10 cellular contexts compared by ENCODE assay signal in the genomic region with DNA sequence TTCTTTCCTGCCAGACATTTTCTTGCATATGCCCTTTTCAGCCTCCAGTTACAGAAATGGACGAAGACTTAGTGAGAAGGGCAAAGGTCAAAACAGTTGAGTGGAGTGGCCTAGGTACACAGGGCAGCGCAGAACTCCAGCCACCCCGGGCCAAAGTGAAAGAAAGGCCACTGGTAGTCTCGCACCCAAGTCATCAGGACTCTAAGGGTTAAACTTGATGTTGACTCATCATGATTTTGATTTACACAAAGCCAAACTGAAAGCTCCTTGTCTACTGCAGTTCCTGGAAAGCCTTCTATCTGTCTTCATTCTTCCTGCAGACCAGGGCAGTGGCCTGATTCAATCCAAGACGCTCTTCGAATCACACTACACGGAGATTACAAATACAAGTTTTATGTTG. TPM values are rescaled to one million over a fixed set of nuclear protein-coding genes. Genes with fewer than 3 reads are reported as not detected.
DNase-seq lines count a peak whose midpoint lies in the region; ATAC-seq and TF ChIP-seq lines count a peak whose summit lies in the region.
"Had no signal": no experiment of that assay in that cellular context is flagged by ENCODE, and none has a peak within 500 bp of the region (broad histone marks: within the 10 kb centered on the region; RNA-seq: fewer than 3 reads in every experiment).

No MANE protein-coding gene starts in this region.

- in situ Hi-C loops in transverse colon (cut with MboI; ENCODE audit: low pct_ligation_motif_present in 1 of 4, low pct_unique_long_range_greater_than_20kb in 1 of 4, low sequenced_read_pairs in 3 of 4) = no loop called here

- peaks cover 61% of the 10 kb centered on the region for H3K27me3 Mint-ChIP-seq in activated T-cell treated with anti-CD3 and anti-CD28 coated beads, Interleukin-2, amount 50 U/mL, for 24 hours

- no peaks in the 10 kb centered on the region for H3K36me3 Mint-ChIP-seq in activated T-cell treated with anti-CD3 and anti-CD28 coated beads, Interleukin-2, amount 50 U/mL, for 24 hours (ENCODE audit: low read depth)

- peak overlapping the region; percentile 95 to 99 (median 96) for H3K27ac ChIP-seq in transverse colon

- H3K4me3 ChIP-seq in adipocyte (ENCODE audit: low read length) (no peak overlapping the region), transverse colon (no peak overlapping the region)
- H3K4me3 ChIP-seq: ovary had no signal

- peak overlapping the region; percentile 27 for H3K9ac ChIP-seq in adipocyte (ENCODE audit: low read length)

- H3K36me3 ChIP-seq in adipocyte (ENCODE audit: control insufficient read depth, insufficient read depth, low read length, severe bottlenecking) (no peaks in the 10 kb centered on the region), transverse colon (no peaks in the 10 kb centered on the region)
- H3K36me3 ChIP-seq: ovary had no signal

- peaks cover 2% of the 10 kb centered on the region for H3K27me3 ChIP-seq in adipocyte (replicated peaks; ENCODE audit: control insufficient read depth, insufficient read depth, low read length)
- H3K27me3 ChIP-seq in transverse colon = no peaks in the 10 kb centered on the region
- H3K27me3 ChIP-seq: ovary had no signal

- intact Hi-C loops in transverse colon (cut with DNase I; ENCODE audit: low total_unique reads) = no loop called here

- H3K9me3 Mint-ChIP-seq in activated T-cell treated with anti-CD3 and anti-CD28 coated beads, Interleukin-2, amount 50 U/mL, for 24 hours = no peaks in the 10 kb centered on the region

- 15 to 64% methylated on average over 3 to 7 of the region's 7 CpGs for WGBS in transverse colon (ENCODE audit: low coverage in 1 of 2), 2 donors

- peaks cover 29% of the 10 kb centered on the region for H3K4me1 ChIP-seq in adipocyte (ENCODE audit: control insufficient read depth, insufficient read depth, low read length)
- peaks cover 4 to 40% (median 17%) of the 10 kb centered on the region in 4 donors for H3K4me1 ChIP-seq in transverse colon

- no peak overlapping the region for H3K27ac Mint-ChIP-seq in activated T-cell treated with anti-CD3 and anti-CD28 coated beads, Interleukin-2, amount 50 U/mL, for 24 hours

- no peak for TF ChIP-seq EP300 in transverse colon (IDR thresholded peaks at IDR 0.05; ENCODE audit: low read depth)

- no peak for TF ChIP-seq CTCF in transverse colon (IDR thresholded peaks at IDR 0.05)

- no peak for ATAC-seq in GM21423 (IDR thresholded peaks at IDR 0.05; ENCODE audit: unreplicated experiment)

- DNase-seq in M059J (ENCODE audit: low read depth) (peak; percentile 39), adipocyte (ENCODE audit: low read depth) (no peak), kidney glomerular epithelial cell (lab: John Stamatoyannopoulos, UW) (peak; percentile 1), transverse colon (no peak)
- DNase-seq in stimulated activated CD4-positive, alpha-beta T cell treated with anti-CD3 and anti-CD28 coated beads, Interleukin-15, amount 100 ng/mL, for 24 hours = no peak
- no peak for DNase-seq in activated T-cell treated with anti-CD3 and anti-CD28 coated beads, Interleukin-2, amount 50 U/mL, for 24 hours
- DNase-seq: H7, NCI-H524, ovary had no signal

- TF ChIP-seq POLR2A in transverse colon (IDR thresholded peaks at IDR 0.05) = no peak

- H3K4me1 Mint-ChIP-seq in activated T-cell treated with anti-CD3 and anti-CD28 coated beads, Interleukin-2, amount 50 U/mL, for 24 hours (ENCODE audit: low read depth) = peaks cover 3% of the 10 kb centered on the region

- H3K4me3 Mint-ChIP-seq in activated T-cell treated with anti-CD3 and anti-CD28 coated beads, Interleukin-2, amount 50 U/mL, for 24 hours = no peak overlapping the region

- H3K9me3 ChIP-seq in adipocyte (ENCODE audit: control insufficient read depth, low read length) (no peaks in the 10 kb centered on the region), transverse colon (no peaks in the 10 kb centered on the region)
- H3K9me3 ChIP-seq: ovary had no signal

RNA-seq across cellular contexts. Expression of a gene that starts 2.6 kb away (rescaled TPM):
- total RNA-seq in M059J (2014; rRNA removed; shearing (Covaris generic)) = 141 and 174 TPM in 2 replicates
- 10 to 100 TPM; 13.9 to 89.6 (median 70.2) TPM for total RNA-seq in transverse colon

Comparison
In these comparisons a context has a peak if more than half of its experiments do, and no peak if none do; other contexts are left out.
1. DNase-seq: peak in M059J (single experiment) and kidney glomerular epithelial cell (single experiment); none in adipocyte (single experiment), transverse colon (single experiment), stimulated activated CD4-positive, alpha-beta T cell treated with anti-CD3 and anti-CD28 coated beads, Interleukin-15, amount 100 ng/mL, for 24 hours (single experiment) and activated T-cell treated with anti-CD3 and anti-CD28 coated beads, Interleukin-2, amount 50 U/mL, for 24 hours (single experiment).